21 cellular contexts compared by ENCODE assay signal in the genomic region with DNA sequence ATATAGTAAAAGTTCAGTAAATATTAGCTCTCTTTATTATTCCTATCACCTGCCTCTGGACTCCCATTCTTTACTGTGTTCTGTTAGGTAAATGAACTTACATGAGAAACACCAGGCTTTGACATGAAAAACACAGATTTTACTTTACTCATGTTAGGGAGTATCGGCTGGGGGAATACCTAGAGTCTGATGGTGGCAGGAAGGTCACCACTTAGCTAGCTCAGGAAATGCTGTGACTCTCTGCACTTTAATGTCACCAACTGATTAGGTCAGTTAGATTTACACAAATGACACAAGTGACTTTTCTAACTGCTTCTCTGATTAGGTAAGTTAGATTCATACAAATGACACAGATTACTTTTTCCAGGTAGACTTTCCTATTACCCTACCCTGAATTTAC.
A peak's percentile ranks its signal among the peaks of the same experiment; 100 is the strongest.
DNase-seq lines count a peak whose midpoint lies in the region; ATAC-seq, FAIRE-seq and TF ChIP-seq lines count a peak whose summit lies in the region.
"Had no signal": no experiment of that assay in that cellular context is flagged by ENCODE, and none has a peak within 500 bp of the region (broad histone marks: within the 10 kb centered on the region; RNA-seq: fewer than 3 reads in every experiment).

No MANE protein-coding gene starts in this region.

- in situ Hi-C loops in Panc1 (cut with HindIII; ENCODE audit: low pct_unique_long_range_greater_than_20kb, low sequenced_read_pairs) = no loop called here

- H3K36me3 ChIP-seq in Panc1 (ENCODE audit: control insufficient read depth, insufficient read depth, low read length) = no peaks in the 10 kb centered on the region
- H3K36me3 ChIP-seq: BLaER1, HAP-1 had no signal

- DNase-seq in GM12865 (ENCODE audit: low read depth) (peak; percentile 6), GM12892 (ENCODE audit: insufficient read length) (no peak), Panc1 (ENCODE audit: low read depth, low spot score) (no peak), nephron progenitor cell (no peak), posterior cingulate gyrus (no peak)
- DNase-seq: Caco-2; CD4-positive, CD25-positive, alpha-beta regulatory T cell; CD8-positive, alpha-beta T cell; DMS 273 treated with DMSO at 0.1 percent for 48 hours; DMS79; EL; GDM1; HFFc6 had no signal

- peaks cover 8% of the 10 kb centered on the region for H3K4me1 Mint-ChIP-seq in nephron progenitor cell

- H3K27me3 ChIP-seq in Panc1 (ENCODE audit: control insufficient read depth, insufficient read depth, low read length) = no peaks in the 10 kb centered on the region
- H3K27me3 ChIP-seq: BLaER1 had no signal

- H3K4me3 ChIP-seq in GM12865 (ENCODE audit: low read depth, low read length) = no peak overlapping the region
- no peak overlapping the region for H3K4me3 ChIP-seq in Panc1 (ENCODE audit: low read depth in 2 of 2, low read length in 2 of 2)
- H3K4me3 ChIP-seq: BLaER1, GM23338, HAP-1 had no signal

- no peaks in the 10 kb centered on the region for H3K9me3 ChIP-seq in Panc1 (ENCODE audit: control insufficient read depth, insufficient read depth, low read depth, low read length)
- H3K9me3 ChIP-seq: BLaER1, Caco-2, HAP-1 had no signal

- CTCF ChIA-PET in Panc1 (lab: Charles Lee) = no interaction called here

- H3K4me1 ChIP-seq in Panc1 (ENCODE audit: control insufficient read depth, insufficient read depth, low read length) = peaks cover 12% of the 10 kb centered on the region; the same call in 1 of the 2 replicates

- H3K4me3 Mint-ChIP-seq in nephron progenitor cell = no peak overlapping the region
- H3K4me3 Mint-ChIP-seq: B cell; CD4-positive, CD25-positive, alpha-beta regulatory T cell; CD8-positive, alpha-beta T cell; GM23338; HFFc6 had no signal

- peaks cover 16% of the 10 kb centered on the region for H3K36me3 Mint-ChIP-seq in nephron progenitor cell (ENCODE audit: low read depth)

- intact Hi-C loops in Panc1 (cut with micrococcal nuclease; ENCODE audit: unreplicated experiment) (no loop called here), posterior cingulate gyrus (cut with DNase I) (no loop called here)

- POLR2A ChIA-PET in Panc1 (lab: Charles Lee) = no interaction called here

- no peaks in the 10 kb centered on the region for H3K27me3 Mint-ChIP-seq in nephron progenitor cell (ENCODE audit: low read depth, poor library complexity)

- no peak for TF ChIP-seq CTCF in GM12865 (IDR thresholded peaks at IDR 0.05; ENCODE audit: insufficient read depth, low read depth, low read length, missing control alignments)
- TF ChIP-seq CTCF in Panc1 (IDR thresholded peaks at IDR 0.05) = no peak
- no peak for TF ChIP-seq CTCF in nephron progenitor cell (IDR thresholded peaks at IDR 0.05)

- H3K9me3 Mint-ChIP-seq in nephron progenitor cell = peaks cover 6% of the 10 kb centered on the region
- H3K9me3 Mint-ChIP-seq: CD4-positive, CD25-positive, alpha-beta regulatory T cell; CD8-positive, alpha-beta T cell; HFFc6 had no signal

- peak overlapping the region; percentile 79 for H3K27ac ChIP-seq in Panc1 (ENCODE audit: low read length)
- H3K27ac ChIP-seq: BLaER1, C4-2B had no signal

- BruUV-seq in Panc1 (replicated peaks; lab: Mats Ljungman, UMichigan) = no TSS peak

- no peak for ATAC-seq in Panc1
- ATAC-seq in GM19328 (IDR thresholded peaks at IDR 0.05; ENCODE audit: unreplicated experiment) = no peak
- ATAC-seq: CD8-positive, alpha-beta T cell; GM23338 had no signal

- no peak for TF ChIP-seq POLR2A in GM12892 (IDR thresholded peaks at IDR 0.05; ENCODE audit: low read depth, low read length)

- peak overlapping the region; percentile 13 for H3K27ac Mint-ChIP-seq in nephron progenitor cell
- H3K27ac Mint-ChIP-seq: B cell; CD4-positive, CD25-positive, alpha-beta regulatory T cell; CD8-positive, alpha-beta T cell; GM23338; HFFc6 had no signal

- FAIRE-seq in GM12892 (lab: Jason Lieb, UNC) = peak; percentile 61
- FAIRE-seq: D721Med, GM12891 had no signal
